ENCODE assay signal across 9 cellular contexts in genomic region chr2:100924520-100925451, GRCh38.
DNase-seq lines count a peak whose midpoint lies in the region; ATAC-seq and FAIRE-seq lines count a peak whose summit lies in the region.
"Had no signal": no experiment of that assay in that cellular context is flagged by ENCODE, and none has a peak within 500 bp of the region (broad histone marks: within the 10 kb centered on the region; RNA-seq: fewer than 3 reads in every experiment).

No MANE protein-coding gene starts in this region.

- no peaks in the 10 kb centered on the region for H3K27me3 Mint-ChIP-seq in activated naive CD8-positive, alpha-beta T cell
- H3K27me3 Mint-ChIP-seq in stimulated activated naive CD8-positive, alpha-beta T cell treated with anti-CD3 and anti-CD28 coated beads, Interleukin-15, amount 100 ng/mL, for 72 hours, result no peaks in the 10 kb centered on the region

- peak; percentile 49 for FAIRE-seq in islet of Langerhans (lab: Jason Lieb, UNC)

- H3K9me3 Mint-ChIP-seq in activated naive CD8-positive, alpha-beta T cell (ENCODE audit: low read depth), result no peaks in the 10 kb centered on the region
- H3K9me3 Mint-ChIP-seq in stimulated activated naive CD8-positive, alpha-beta T cell treated with anti-CD3 and anti-CD28 coated beads, Interleukin-15, amount 100 ng/mL, for 72 hours, result no peaks in the 10 kb centered on the region
- H3K9me3 Mint-ChIP-seq: naive B cell had no signal

- DNase-seq in stimulated activated naive CD8-positive, alpha-beta T cell treated with anti-CD3 and anti-CD28 coated beads, Interleukin-15, amount 100 ng/mL, for 72 hours, result peak in 1 of 2 donors; percentile 22
- no peak for DNase-seq in NCI-H446 treated with DMSO at 0.1 percent for 48 hours (lab: John Stamatoyannopoulos, UW)
- DNase-seq in retina, result no peak
- DNase-seq in NCI-H510A treated with DMSO at 0.1 percent for 48 hours (lab: John Stamatoyannopoulos, UW), result no peak
- DNase-seq: naive B cell had no signal

- H3K4me1 Mint-ChIP-seq in activated naive CD8-positive, alpha-beta T cell (ENCODE audit: low read depth), result no peaks in the 10 kb centered on the region
- peaks cover 8% of the 10 kb centered on the region for H3K4me1 Mint-ChIP-seq in stimulated activated naive CD8-positive, alpha-beta T cell treated with anti-CD3 and anti-CD28 coated beads, Interleukin-15, amount 100 ng/mL, for 72 hours

- peak overlapping the region; percentile 67 for H3K27ac Mint-ChIP-seq in activated naive CD8-positive, alpha-beta T cell
- peak overlapping the region in 1 of 2 donors; percentile 88 for H3K27ac Mint-ChIP-seq in stimulated activated naive CD8-positive, alpha-beta T cell treated with anti-CD3 and anti-CD28 coated beads, Interleukin-15, amount 100 ng/mL, for 72 hours

- peak; percentile 92 for ATAC-seq in GM18870 (IDR thresholded peaks at IDR 0.05; ENCODE audit: unreplicated experiment)
- peak; percentile 79 for ATAC-seq in HG03280 (IDR thresholded peaks at IDR 0.05; ENCODE audit: unreplicated experiment)
- peak; percentile 86 for ATAC-seq in stimulated activated naive CD8-positive, alpha-beta T cell treated with anti-CD3 and anti-CD28 coated beads, Interleukin-15, amount 100 ng/mL, for 72 hours

- H3K36me3 Mint-ChIP-seq in activated naive CD8-positive, alpha-beta T cell, result peaks cover 3% of the 10 kb centered on the region
- H3K36me3 Mint-ChIP-seq: naive B cell had no signal

- peak overlapping the region; percentile 11 for H3K4me3 Mint-ChIP-seq in activated naive CD8-positive, alpha-beta T cell
- peak overlapping the region; percentile 31 to 32 for H3K4me3 Mint-ChIP-seq in stimulated activated naive CD8-positive, alpha-beta T cell treated with anti-CD3 and anti-CD28 coated beads, Interleukin-15, amount 100 ng/mL, for 72 hours
